In the genomic region with DNA sequence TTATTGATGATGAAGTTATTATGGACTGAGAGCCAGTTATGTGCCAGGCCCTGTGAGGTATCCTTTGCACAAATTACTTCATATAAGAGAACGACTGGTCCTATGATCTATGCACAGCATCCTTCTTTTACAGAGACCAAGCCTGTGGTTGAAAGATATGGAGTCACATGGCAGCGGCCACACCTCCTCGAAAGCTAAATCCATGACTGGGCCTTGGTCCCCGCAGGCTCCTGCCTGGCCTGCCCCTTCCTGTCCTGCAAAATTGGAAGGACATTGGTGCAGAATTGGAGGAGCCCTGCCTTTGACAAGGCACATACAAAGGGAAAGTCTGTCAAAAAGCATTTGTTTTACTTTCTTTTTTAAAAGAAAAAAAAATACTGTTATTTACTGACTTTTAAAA, we compare ENCODE assay signal across 21 cellular contexts. TPM values are rescaled to one million over a fixed set of nuclear protein-coding genes. Genes with fewer than 3 reads are reported as not detected.
"Had no signal": no experiment of that assay in that cellular context is flagged by ENCODE, and none has a peak within 500 bp of the region (broad histone marks: within the 10 kb centered on the region; RNA-seq: fewer than 3 reads in every experiment).

No MANE protein-coding gene starts in this region.

- ATAC-seq: activated naive CD4-positive, alpha-beta T cell treated with anti-CD3 and anti-CD28 coated beads, Interleukin-2, amount 50 U/mL, for 72 hours; activated T-cell treated with anti-CD3 and anti-CD28 coated beads, Interleukin-2, amount 50 U/mL, for 72 hours; effector memory CD8-positive, alpha-beta T cell; stimulated activated naive CD8-positive, alpha-beta T cell treated with anti-CD3 and anti-CD28 coated beads, Interleukin-15, Interleukin-2, amounts not matched to agents 100 U/mL and 50 U/mL, for 24 hours; T-helper 17 cell had no signal

- H3K27ac ChIP-seq: suprapubic skin had no signal

- H3K9me3 ChIP-seq: pancreas, suprapubic skin had no signal

- H3K27me3 ChIP-seq: pancreas, suprapubic skin had no signal

- H3K4me3 ChIP-seq: lung, pancreas, suprapubic skin had no signal

- H3K36me3 ChIP-seq: pancreas, suprapubic skin had no signal

- DNase-seq: activated CD4-positive, alpha-beta T cell treated with anti-CD3 and anti-CD28 coated beads, Interleukin-2, amount 10 ng/mL, durations not matched to agents 7 days and 5 days; activated CD4-positive, CD25-positive, alpha-beta regulatory T cell; activated CD8-positive, alpha-beta memory T cell treated with anti-CD3 and anti-CD28 coated beads, Interleukin-2, amount 50 U/mL, for 48 hours; activated gamma-delta T cell; activated T-cell treated with anti-CD3 and anti-CD28 coated beads, Interleukin-2, amount 50 U/mL, for 72 hours; amniotic stem cell; cerebellar nuclear complex; dermis blood vessel endothelial cell; effector memory CD8-positive, alpha-beta T cell; foreskin melanocyte; immature natural killer cell; midbrain; pancreas; small intestine; stimulated activated CD4-positive, alpha-beta T cell treated with anti-CD3 and anti-CD28 coated beads, Interleukin-4, amount 100 ng/mL, for 4 hours; stimulated activated CD8-positive, alpha-beta memory T cell treated with anti-CD3 and anti-CD28 coated beads, Interleukin-4, amount 100 ng/mL, for 48 hours; stimulated activated naive CD8-positive, alpha-beta T cell treated with anti-CD3 and anti-CD28 coated beads, Interleukin-15, Interleukin-2, amounts not matched to agents 100 U/mL and 50 U/mL, for 24 hours; T-helper 17 cell had no signal

RNA-seq across cellular contexts. Expression of a gene that starts 18.3 kb away (rescaled TPM):
- total RNA-seq: activated CD4-positive, alpha-beta T cell treated with anti-CD3 and anti-CD28 coated beads, Interleukin-2, amount 10 ng/mL, durations not matched to agents 7 days and 5 days; activated naive CD4-positive, alpha-beta T cell treated with anti-CD3 and anti-CD28 coated beads, Interleukin-2, amount 50 U/mL, for 72 hours had no signal
